In genomic region chr5:125338804-125339203, GRCh38 we compare ENCODE assay signal across 22 cellular contexts.
DNase-seq lines count a peak whose midpoint lies in the region; ATAC-seq and TF ChIP-seq lines count a peak whose summit lies in the region.
"Had no signal": no experiment of that assay in that cellular context is flagged by ENCODE, and none has a peak within 500 bp of the region (broad histone marks: within the 10 kb centered on the region; RNA-seq: fewer than 3 reads in every experiment).

No MANE protein-coding gene starts in this region.

- no peak overlapping the region for H4K91ac ChIP-seq in neuronal stem cell (ENCODE audit: low read depth, low read length, poor library complexity)

- no peak for TF ChIP-seq CTCF in SK-N-SH (IDR thresholded peaks at IDR 0.05)
- TF ChIP-seq CTCF in fibroblast of the aortic adventitia (IDR thresholded peaks at IDR 0.05; ENCODE audit: insufficient read depth, low read length): no peak
- TF ChIP-seq CTCF in psoas muscle (IDR thresholded peaks at IDR 0.05): no peak

- no peak overlapping the region for H3K18ac ChIP-seq in neuronal stem cell (ENCODE audit: low read length)

- H3K36me3 Mint-ChIP-seq in activated naive CD8-positive, alpha-beta T cell treated with anti-CD3 and anti-CD28 coated beads, Interleukin-2, amount 50 U/mL, for 24 hours (ENCODE audit: low read depth): no peaks in the 10 kb centered on the region

- no peak overlapping the region for H4K8ac ChIP-seq in neuronal stem cell (ENCODE audit: low read depth, low read length)

- H2BK12ac ChIP-seq in neuronal stem cell (ENCODE audit: low read length): no peak overlapping the region

- H3K79me2 ChIP-seq in SK-N-SH (ENCODE audit: insufficient read depth): no peaks in the 10 kb centered on the region

- 81% methylated on average over 1 of the region's 1 CpG for WGBS in SK-N-SH (ENCODE audit: low lambda C conversion rate)
- 89 to 94% (median 93%) methylated on average over 1 of the region's 1 CpG for WGBS in psoas muscle, 3 donors
- no CpG with 5 or more reads among the region's 1 CpG for WGBS in neuronal stem cell (ENCODE audit: extremely low coverage in 2 of 2, insufficient read length in 2 of 2, insufficient replicate concordance in 1 of 2), 2 donors

- no peak overlapping the region for H2AK5ac ChIP-seq in neuronal stem cell (ENCODE audit: low read depth, low read length)

- H3K4me2 ChIP-seq in SK-N-SH: no peak overlapping the region
- H3K4me2 ChIP-seq in neuronal stem cell (ENCODE audit: insufficient read depth, low read length, poor library complexity, severe bottlenecking): no peak overlapping the region
- H3K4me2 ChIP-seq: BLaER1 had no signal

- no peak for TF ChIP-seq RAD21 in SK-N-SH (IDR thresholded peaks at IDR 0.05; ENCODE audit: low read length)

- H3K27me3 Mint-ChIP-seq in activated naive CD8-positive, alpha-beta T cell treated with anti-CD3 and anti-CD28 coated beads, Interleukin-2, amount 50 U/mL, for 24 hours: no peaks in the 10 kb centered on the region
- H3K27me3 Mint-ChIP-seq: CD4-positive, alpha-beta T cell had no signal

- H3K79me1 ChIP-seq in neuronal stem cell (ENCODE audit: low read depth, low read length): no peaks in the 10 kb centered on the region

- no peaks in the 10 kb centered on the region for H3K9me3 ChIP-seq in SK-N-SH
- H3K9me3 ChIP-seq in psoas muscle: no peaks in the 10 kb centered on the region
- peaks cover 0 to 2% of the 10 kb centered on the region in 2 donors for H3K9me3 ChIP-seq in neuronal stem cell (replicated peaks in 1 of 2; ENCODE audit: control insufficient read depth in 2 of 2, insufficient read depth in 1 of 2, low read depth in 1 of 2, low read length in 2 of 2)
- H3K9me3 ChIP-seq: Caco-2, SJCRH30 had no signal

- H3K4me3 ChIP-seq in SK-N-SH (ENCODE audit: low read depth in 2 of 2, low read length in 1 of 2) (no peak overlapping the region), fibroblast of the aortic adventitia (ENCODE audit: low read depth, low read length) (no peak overlapping the region), psoas muscle (no peak overlapping the region), neuronal stem cell (ENCODE audit: low read length in 2 of 2) (no peak overlapping the region)
- H3K4me3 ChIP-seq: BLaER1, SJCRH30 had no signal

- no peak for ATAC-seq in psoas muscle
- ATAC-seq in activated naive CD8-positive, alpha-beta T cell treated with anti-CD3 and anti-CD28 coated beads, Interleukin-2, amount 50 U/mL, for 24 hours: no peak

- H3K4me3 Mint-ChIP-seq in activated naive CD8-positive, alpha-beta T cell treated with anti-CD3 and anti-CD28 coated beads, Interleukin-2, amount 50 U/mL, for 24 hours: no peak overlapping the region
- H3K4me3 Mint-ChIP-seq: CD4-positive, alpha-beta T cell had no signal

- H4K20me1 ChIP-seq in SK-N-SH (ENCODE audit: insufficient read depth): no peaks in the 10 kb centered on the region
- H4K20me1 ChIP-seq: BLaER1 had no signal

- DNase-seq in NOMO-1 treated with DMSO at 0.1 percent for 48 hours (lab: John Stamatoyannopoulos, UW; ENCODE audit: unreplicated experiment) (peak; percentile 36), NOMO-1 treated with dmso at 0.1 percent for 144 hours (lab: John Stamatoyannopoulos, UW; ENCODE audit: unreplicated experiment) (no peak), SK-N-SH (no peak), fibroblast of the aortic adventitia (ENCODE audit: low read depth) (peak; percentile 22), iPS-NIHi7 (ENCODE audit: extremely low spot score) (no peak), psoas muscle (no peak), neuronal stem cell (ENCODE audit: low spot score) (no peak)
- no peak for DNase-seq in activated naive CD8-positive, alpha-beta T cell treated with anti-CD3 and anti-CD28 coated beads, Interleukin-2, amount 50 U/mL, for 24 hours
- DNase-seq: ACHN; Caco-2; CD4-positive, alpha-beta T cell; DND-41; NCI-H1092 treated with DMSO at 0.1 percent for 48 hours; NCI-H1436 treated with DMSO at 0.1 percent for 48 hours; NCI-H1930; NCI-H510A; NCI-H774; NK-92 treated with Interleukin-12 subunit alpha and Interleukin-12 subunit beta, amount 100 ng/mL, for 24 hours; OCI-M1; SJCRH30 had no signal

- H3K27ac Mint-ChIP-seq in activated naive CD8-positive, alpha-beta T cell treated with anti-CD3 and anti-CD28 coated beads, Interleukin-2, amount 50 U/mL, for 24 hours: no peak overlapping the region
- H3K27ac Mint-ChIP-seq: CD4-positive, alpha-beta T cell had no signal

- no peak overlapping the region for H2BK15ac ChIP-seq in neuronal stem cell (ENCODE audit: low read length)

- H2BK120ac ChIP-seq in neuronal stem cell (ENCODE audit: low read depth, low read length): no peak overlapping the region

- H3K4me1 ChIP-seq in SK-N-SH (ENCODE audit: control insufficient read depth in 1 of 2, insufficient read depth in 2 of 2, low read depth in 1 of 2, low read length in 1 of 2) (no peaks in the 10 kb centered on the region; a peak in 1 of 4 replicates), psoas muscle (no peaks in the 10 kb centered on the region), neuronal stem cell (ENCODE audit: control insufficient read depth in 2 of 2, insufficient read depth in 1 of 2, low read depth in 1 of 2, low read length in 2 of 2) (peaks cover 3 to 12% of the 10 kb centered on the region in 2 donors)
- H3K4me1 ChIP-seq: BLaER1, Caco-2, SJCRH30 had no signal

- no peak for TF ChIP-seq EP300 in SK-N-SH (IDR thresholded peaks at IDR 0.05; ENCODE audit: borderline replicate concordance in 1 of 2, low read depth in 1 of 2, low read length in 1 of 2)

- POLR2A ChIA-PET in SK-N-SH (lab: Yijun Ruan, JAX): no interaction called here

- intact Hi-C loops in psoas muscle (cut with DNase I): no loop called here

- H2AFZ ChIP-seq in SK-N-SH (ENCODE audit: low read depth) (no peak overlapping the region), neuronal stem cell (ENCODE audit: low read length) (no peak overlapping the region)

- CTCF ChIA-PET in SK-N-SH (lab: Yijun Ruan, JAX): no interaction called here

- H3K14ac ChIP-seq in neuronal stem cell (ENCODE audit: low read length): no peak overlapping the region

- H3K4me1 Mint-ChIP-seq in activated naive CD8-positive, alpha-beta T cell treated with anti-CD3 and anti-CD28 coated beads, Interleukin-2, amount 50 U/mL, for 24 hours: peaks cover 9% of the 10 kb centered on the region

- H3K9me3 Mint-ChIP-seq in activated naive CD8-positive, alpha-beta T cell treated with anti-CD3 and anti-CD28 coated beads, Interleukin-2, amount 50 U/mL, for 24 hours: peaks cover 8% of the 10 kb centered on the region

- H3K9me2 ChIP-seq in SK-N-SH: no peaks in the 10 kb centered on the region

- H3K27ac ChIP-seq in SK-N-SH (ENCODE audit: low read depth in 2 of 2, low read length in 1 of 2) (no peak overlapping the region), psoas muscle (no peak overlapping the region), neuronal stem cell (replicated peaks; ENCODE audit: low read length) (no peak overlapping the region)
- H3K27ac ChIP-seq: 22Rv1, BLaER1, SJCRH30 had no signal

- H3K27me3 ChIP-seq in SK-N-SH (ENCODE audit: insufficient read depth): no peaks in the 10 kb centered on the region
- H3K27me3 ChIP-seq in psoas muscle (ENCODE audit: insufficient read depth in 3 of 3, low read length in 2 of 3): no peaks in the 10 kb centered on the region
- no peaks in the 10 kb centered on the region for H3K27me3 ChIP-seq in neuronal stem cell (ENCODE audit: control insufficient read depth in 3 of 3, insufficient read depth in 3 of 3, low read depth in 1 of 3, low read length in 3 of 3)
- H3K27me3 ChIP-seq: BLaER1, SJCRH30 had no signal

- H3K23ac ChIP-seq in neuronal stem cell (ENCODE audit: low read depth, low read length, poor library complexity): no peak overlapping the region

- H3K4ac ChIP-seq in neuronal stem cell (ENCODE audit: low read length): no peak overlapping the region

- no peak overlapping the region for H3K9ac ChIP-seq in SK-N-SH
- H3K9ac ChIP-seq in neuronal stem cell (ENCODE audit: low read depth, low read length, poor library complexity): no peak overlapping the region
- H3K9ac ChIP-seq: BLaER1 had no signal

- H3K36me3 ChIP-seq in SK-N-SH (replicated peaks in 1 of 2; ENCODE audit: control insufficient read depth in 1 of 2, insufficient read depth in 2 of 2, low read length in 1 of 2): no peaks in the 10 kb centered on the region
- no peaks in the 10 kb centered on the region for H3K36me3 ChIP-seq in psoas muscle (ENCODE audit: insufficient read depth in 1 of 2, low read depth in 1 of 2)
- H3K36me3 ChIP-seq in neuronal stem cell (replicated peaks in 1 of 2; ENCODE audit: control insufficient read depth in 2 of 2, insufficient read depth in 2 of 2, low read length in 2 of 2): no peaks in the 10 kb centered on the region
- H3K36me3 ChIP-seq: BLaER1, SJCRH30 had no signal

- no peak overlapping the region for H2BK5ac ChIP-seq in neuronal stem cell (ENCODE audit: low read length)

- H3F3A ChIP-seq in SK-N-SH (replicated peaks; ENCODE audit: insufficient read depth): peaks cover 5% of the 10 kb centered on the region

TF ChIP-seq in SK-N-SH, 30 proteins besides CTCF, POLR2A, EP300 and RAD21:
- TF ChIP-seq TCF12 (IDR thresholded peaks at IDR 0.05) (no peak), NFIC (IDR thresholded peaks at IDR 0.05; ENCODE audit: borderline replicate concordance) (no peak), PBX3 (IDR thresholded peaks at IDR 0.05) (peak; percentile 51)

Comparison
In these comparisons a context has a peak if more than half of its experiments do, and no peak if none do; other contexts are left out.
1. DNase-seq: peak in NOMO-1 treated with DMSO at 0.1 percent for 48 hours (single experiment) and fibroblast of the aortic adventitia (single experiment); none in NOMO-1 treated with dmso at 0.1 percent for 144 hours (single experiment), SK-N-SH (single experiment), iPS-NIHi7 (single experiment), psoas muscle (0 of 2), activated naive CD8-positive, alpha-beta T cell treated with anti-CD3 and anti-CD28 coated beads, Interleukin-2, amount 50 U/mL, for 24 hours (single experiment) and neuronal stem cell (single experiment).